In genomic region chr2:102803897-102804217, GRCh38 we compare ENCODE assay signal across 17 cellular contexts. TPM values are rescaled to one million over a fixed set of nuclear protein-coding genes. Genes with fewer than 3 reads are reported as not detected.
DNase-seq lines count a peak whose midpoint lies in the region; ATAC-seq and TF ChIP-seq lines count a peak whose summit lies in the region.
"Had no signal": no experiment of that assay in that cellular context is flagged by ENCODE, and none has a peak within 500 bp of the region (broad histone marks: within the 10 kb centered on the region; RNA-seq: fewer than 3 reads in every experiment).

No MANE protein-coding gene starts in this region.

- H3K18ac ChIP-seq in mesendoderm (ENCODE audit: low read length), result no peak overlapping the region

- intact Hi-C loops in CD4-positive, alpha-beta memory T cell (cut with micrococcal nuclease), result loop anchor here (5.0 kb wide), 1 partner anchor 67 kb away; a partner anchor contains a TSS
- intact Hi-C loops in mucosa of descending colon (cut with DNase I, micrococcal nuclease) (loop anchor here in 1 of 2 donors (10.0 kb wide), 1 partner anchor 49 kb away; no protein-coding TSS in a partner anchor), esophagus muscularis mucosa (cut with DNase I) (loop anchor here (2.0 kb wide), 1 partner anchor 49 kb away; no protein-coding TSS in a partner anchor)

- H3K4me3 ChIP-seq in BLaER1 (no peak overlapping the region), mucosa of descending colon (no peak overlapping the region), mesendoderm (ENCODE audit: low read length) (no peak overlapping the region), esophagus muscularis mucosa (no peak overlapping the region)
- H3K4me3 ChIP-seq in CD4-positive, alpha-beta memory T cell (ENCODE audit: low read length in 2 of 2), result no peak overlapping the region
- H3K4me3 ChIP-seq: PC-9 had no signal

- H3K23ac ChIP-seq in mesendoderm (ENCODE audit: low read length), result no peak overlapping the region

- no peak overlapping the region for H3K4ac ChIP-seq in mesendoderm (ENCODE audit: low read depth, low read length)

- H3K56ac ChIP-seq in mesendoderm (ENCODE audit: low read length), result no peak overlapping the region

- no peak overlapping the region for H2AK5ac ChIP-seq in mesendoderm (ENCODE audit: low read length)

- H3K9ac ChIP-seq in BLaER1, result no peak overlapping the region
- no peak overlapping the region for H3K9ac ChIP-seq in mesendoderm (ENCODE audit: low read length)

- no peak for DNase-seq in CD4-positive, alpha-beta memory T cell
- no peak for DNase-seq in foreskin keratinocyte
- no peak for DNase-seq in mucosa of descending colon
- DNase-seq in mesendoderm, result no peak
- DNase-seq in NCI-H82 treated with DMSO at 0.1 percent for 48 hours (lab: John Stamatoyannopoulos, UW; ENCODE audit: unreplicated experiment), result no peak
- no peak for DNase-seq in esophagus muscularis mucosa (ENCODE audit: extremely low spot score)
- DNase-seq: BE2C, DMS153, KG1, MM.1S, NCI-H1930, NCI-H2171, NCI-H446 treated with DMSO at 0.1 percent for 48 hours, NCI-H748 treated with DMSO at 0.1 percent for 48 hours, PC-9 had no signal

- H3K4me1 Mint-ChIP-seq in CD4-positive, alpha-beta memory T cell, result peaks cover 13 to 22% (median 15%) of the 10 kb centered on the region in 4 donors

- H2BK5ac ChIP-seq in mesendoderm (ENCODE audit: low read length), result no peak overlapping the region

- no peak overlapping the region for H3K27ac ChIP-seq in BLaER1
- no peak overlapping the region for H3K27ac ChIP-seq in CD4-positive, alpha-beta memory T cell (ENCODE audit: low read depth, low read length)
- H3K27ac ChIP-seq in foreskin keratinocyte, result no peak overlapping the region
- no peak overlapping the region for H3K27ac ChIP-seq in mesendoderm (ENCODE audit: low read depth, low read length)
- H3K27ac ChIP-seq in esophagus muscularis mucosa (replicated peaks in 1 of 4), result no peak overlapping the region
- H3K27ac ChIP-seq: PC-9 had no signal

- H3K79me2 ChIP-seq in mesendoderm (ENCODE audit: control insufficient read depth, insufficient read depth, low read length), result no peaks in the 10 kb centered on the region

- TF ChIP-seq CTCF in foreskin keratinocyte (conservative IDR thresholded peaks at IDR 0.05) (no peak), mucosa of descending colon (IDR thresholded peaks at IDR 0.05) (no peak), esophagus muscularis mucosa (IDR thresholded peaks at IDR 0.05) (no peak)

- H3K27me3 Mint-ChIP-seq in CD4-positive, alpha-beta memory T cell, result no peaks in the 10 kb centered on the region

- ATAC-seq in foreskin keratinocyte, result peak; percentile 23
- ATAC-seq in mucosa of descending colon, result peak; percentile 36
- ATAC-seq in GM18511 (IDR thresholded peaks at IDR 0.05; ENCODE audit: unreplicated experiment), result no peak

- H3K4me1 ChIP-seq in BLaER1 (peaks cover 13% of the 10 kb centered on the region), foreskin keratinocyte (no peaks in the 10 kb centered on the region), mucosa of descending colon (ENCODE audit: low read depth) (no peaks in the 10 kb centered on the region), mesendoderm (ENCODE audit: control insufficient read depth, low read depth, low read length) (no peaks in the 10 kb centered on the region), esophagus muscularis mucosa (peaks cover 0 to 7% (median 4%) of the 10 kb centered on the region in 4 donors)
- peaks cover 16% of the 10 kb centered on the region for H3K4me1 ChIP-seq in CD4-positive, alpha-beta memory T cell (ENCODE audit: insufficient read depth, low read length)
- H3K4me1 ChIP-seq: BE2C had no signal

- peak overlapping the region; percentile 62 for H3K4me2 ChIP-seq in BLaER1
- no peak overlapping the region for H3K4me2 ChIP-seq in mesendoderm (ENCODE audit: low read length)
- H3K4me2 ChIP-seq: PC-9 had no signal

- H4K5ac ChIP-seq in mesendoderm (ENCODE audit: low read length), result no peak overlapping the region

- peaks cover 55% of the 10 kb centered on the region for H3K9me3 ChIP-seq in BLaER1
- peaks cover 0 to 27% of the 10 kb centered on the region in 2 donors for H3K9me3 ChIP-seq in CD4-positive, alpha-beta memory T cell (ENCODE audit: control insufficient read depth in 1 of 2, low read length in 2 of 2)
- H3K9me3 ChIP-seq in mucosa of descending colon, result peaks cover 33% of the 10 kb centered on the region
- H3K9me3 ChIP-seq in esophagus muscularis mucosa, result peaks cover 0 to 13% (median 12%) of the 10 kb centered on the region in 4 donors
- H3K9me3 ChIP-seq: BE2C had no signal

- H3K4me3 Mint-ChIP-seq in CD4-positive, alpha-beta memory T cell, result peak overlapping the region in 6 of 8 donors; percentile 20 to 76 (median 56)

- POLR2A ChIA-PET in CD4-positive, alpha-beta memory T cell (lab: Charles Lee; ENCODE audit: partially characterized antibody), result no interaction called here

- no peak for TF ChIP-seq EP300 in esophagus muscularis mucosa (IDR thresholded peaks at IDR 0.05)

- H3K27me3 ChIP-seq in BLaER1, result no peaks in the 10 kb centered on the region
- no peaks in the 10 kb centered on the region for H3K27me3 ChIP-seq in CD4-positive, alpha-beta memory T cell (ENCODE audit: insufficient read depth, low read length)
- H3K27me3 ChIP-seq in foreskin keratinocyte, result no peaks in the 10 kb centered on the region
- H3K27me3 ChIP-seq in mesendoderm (ENCODE audit: insufficient read depth, low read length, poor library complexity), result no peaks in the 10 kb centered on the region
- H3K27me3 ChIP-seq in esophagus muscularis mucosa, result no peaks in the 10 kb centered on the region
- H3K27me3 ChIP-seq: BE2C had no signal

- H3K79me1 ChIP-seq in mesendoderm (ENCODE audit: low read length), result no peaks in the 10 kb centered on the region

- peaks cover 7 to 46% (median 40%) of the 10 kb centered on the region in 8 donors for H3K9me3 Mint-ChIP-seq in CD4-positive, alpha-beta memory T cell

- peaks cover 29 to 31% of the 10 kb centered on the region in 2 donors for H3K36me3 Mint-ChIP-seq in CD4-positive, alpha-beta memory T cell

- no CpG with 5 or more reads among the region's 5 CpGs for WGBS in mesendoderm (ENCODE audit: extremely low coverage, insufficient coverage, low lambda C conversion rate)
- WGBS in esophagus muscularis mucosa, result 88% methylated on average over 5 of the region's 5 CpGs

- no peak overlapping the region for H2BK120ac ChIP-seq in mesendoderm (ENCODE audit: low read depth, low read length)

- H4K8ac ChIP-seq in mesendoderm (ENCODE audit: low read depth, low read length), result no peak overlapping the region

- CTCF ChIA-PET in CD4-positive, alpha-beta memory T cell (lab: Charles Lee; ENCODE audit: partially characterized antibody), result interaction anchor here (6.5 kb wide), 1 partner anchor 49 kb away, joined by 54 read pairs; no protein-coding TSS in a partner anchor

- H3K27ac Mint-ChIP-seq in CD4-positive, alpha-beta memory T cell, result no peak overlapping the region

- H3K36me3 ChIP-seq in BLaER1 (peaks cover 47% of the 10 kb centered on the region), mucosa of descending colon (ENCODE audit: low read depth) (no peaks in the 10 kb centered on the region), mesendoderm (ENCODE audit: control insufficient read depth, insufficient read depth, low read length) (peaks cover 2% of the 10 kb centered on the region), esophagus muscularis mucosa (no peaks in the 10 kb centered on the region)
- H3K36me3 ChIP-seq in CD4-positive, alpha-beta memory T cell (ENCODE audit: insufficient read depth, low read length), result no peaks in the 10 kb centered on the region
- H3K36me3 ChIP-seq: BE2C had no signal

- H2BK15ac ChIP-seq in mesendoderm (replicated peaks; ENCODE audit: low read depth), result no peak overlapping the region

- no peak for TF ChIP-seq POLR2A in esophagus muscularis mucosa (IDR thresholded peaks at IDR 0.05; ENCODE audit: low read depth)

- no peaks in the 10 kb centered on the region for H4K20me1 ChIP-seq in BLaER1

RNA-seq across cellular contexts. Expression of gene TMEM182, which starts 42.0 kb away (rescaled TPM):
- 1 to 10 TPM; 3.9 to 4.0 TPM for total RNA-seq in CD4-positive, alpha-beta memory T cell
- polyA plus RNA-seq in CD4-positive, alpha-beta memory T cell, result 1 to 10 TPM; 6.2 to 6.4 TPM
- total RNA-seq in foreskin keratinocyte, result 2.9 and 3.4 TPM in 2 replicates
- 1.4 and 1.7 TPM in 2 replicates for polyA plus RNA-seq in foreskin keratinocyte
- 1 to 10 TPM; 3.2 to 4.4 (median 3.4) TPM for total RNA-seq in mucosa of descending colon
- 3.7 TPM for polyA plus RNA-seq in mesendoderm (2013, experiment 1 of 2)
- polyA plus RNA-seq in mesendoderm (2013, experiment 2 of 2), result 3.8 TPM
- 1 to 10 TPM in 2 of 4 donors, under 1 TPM in 2; 0.17 to 2.8 (median 0.72) TPM for total RNA-seq in esophagus muscularis mucosa
